Comparison of ENCODE assay signal across 11 cellular contexts in the genomic region with DNA sequence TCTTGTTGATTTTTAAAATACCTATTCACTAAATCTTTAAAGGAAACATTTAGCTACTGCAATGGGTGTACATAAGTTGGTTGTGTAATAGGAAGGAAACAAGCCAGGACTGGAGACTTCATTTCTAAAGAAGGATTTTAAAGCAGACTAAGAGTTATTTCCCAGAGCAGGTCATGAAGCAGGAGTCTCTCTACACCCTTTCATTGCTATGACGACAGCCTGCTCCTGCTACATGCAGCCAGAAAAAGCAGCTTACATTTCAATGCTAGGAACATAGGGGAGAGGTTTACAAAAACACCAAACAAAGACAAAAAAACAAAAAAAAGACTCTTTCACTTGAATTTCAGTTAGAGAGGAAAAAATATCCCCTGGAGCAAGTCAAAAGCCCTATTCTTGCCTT. TPM values are rescaled to one million over a fixed set of nuclear protein-coding genes. Genes with fewer than 3 reads are reported as not detected.
A peak's percentile ranks its signal among the peaks of the same experiment; 100 is the strongest.
DNase-seq lines count a peak whose midpoint lies in the region; TF ChIP-seq lines count a peak whose summit lies in the region.
"Had no signal": no experiment of that assay in that cellular context is flagged by ENCODE, and none has a peak within 500 bp of the region (broad histone marks: within the 10 kb centered on the region; RNA-seq: fewer than 3 reads in every experiment).

No MANE protein-coding gene starts in this region.

- intact Hi-C loops in MCF 10A (cut with micrococcal nuclease) = no loop called here

- H3K36me3 Mint-ChIP-seq in MCF 10A (ENCODE audit: insufficient read depth, unreplicated experiment) (no peaks in the 10 kb centered on the region), nephron (ENCODE audit: low read depth) (no peaks in the 10 kb centered on the region), type B pancreatic cell (no peaks in the 10 kb centered on the region)

- peak overlapping the region; percentile 21 for H3K27ac Mint-ChIP-seq in MCF 10A (ENCODE audit: low read depth, unreplicated experiment)
- peak overlapping the region; percentile 64 to 99 (median 83) for H3K27ac Mint-ChIP-seq in nephron
- H3K27ac Mint-ChIP-seq in type B pancreatic cell = no peak overlapping the region
- H3K27ac Mint-ChIP-seq: activated B cell treated with CpG ODN at 0.5 μM for 24 hours; naive thymus-derived CD4-positive, alpha-beta T cell had no signal

- H3K9me3 Mint-ChIP-seq in MCF 10A (ENCODE audit: unreplicated experiment) (no peaks in the 10 kb centered on the region), nephron (peaks cover 3% of the 10 kb centered on the region), type B pancreatic cell (peaks cover 8% of the 10 kb centered on the region)

- no peaks in the 10 kb centered on the region for H3K27me3 Mint-ChIP-seq in MCF 10A (ENCODE audit: insufficient read depth, unreplicated experiment)
- no peaks in the 10 kb centered on the region for H3K27me3 Mint-ChIP-seq in nephron (ENCODE audit: low read depth)
- H3K27me3 Mint-ChIP-seq in type B pancreatic cell = no peaks in the 10 kb centered on the region
- H3K27me3 Mint-ChIP-seq: activated B cell treated with CpG ODN at 0.5 μM for 24 hours had no signal

- DNase-seq in MCF 10A (ENCODE audit: unreplicated experiment) = peak; percentile 29
- peak; percentile 14 for DNase-seq in fibroblast of the conjunctiva (ENCODE audit: low read depth)
- no peak for DNase-seq in type B pancreatic cell (ENCODE audit: extremely low spot score, unreplicated experiment)
- no peak for DNase-seq in NCI-H1694 (lab: John Stamatoyannopoulos, UW)
- DNase-seq in RPMI8226 = no peak
- DNase-seq in HuH-7 (ENCODE audit: low spot score) = no peak
- DNase-seq: activated B cell treated with CpG ODN at 0.5 μM for 24 hours; activated gamma-delta T cell; naive thymus-derived CD4-positive, alpha-beta T cell; NCI-H1105 treated with DMSO at 0.1 percent for 48 hours had no signal

- no peak overlapping the region for H3K4me3 Mint-ChIP-seq in MCF 10A (ENCODE audit: unreplicated experiment)
- H3K4me3 Mint-ChIP-seq in nephron = peak overlapping the region in 2 of 3 experiments; percentile 53 to 96
- H3K4me3 Mint-ChIP-seq in type B pancreatic cell = peak overlapping the region; percentile 2
- H3K4me3 Mint-ChIP-seq: activated B cell treated with CpG ODN at 0.5 μM for 24 hours; naive thymus-derived CD4-positive, alpha-beta T cell had no signal

- no TSS peak for BruUV-seq in MCF 10A (replicated peaks; lab: Mats Ljungman, UMichigan)

- CTCF ChIA-PET in MCF 10A (lab: Yijun Ruan, JAX) = interaction anchor here (0.5 to 0.6 kb wide), 2 partner anchors 33 to 57 kb away, joined by 3 to 4 read pairs; no protein-coding TSS in a partner anchor

- TF ChIP-seq CTCF in MCF 10A (IDR thresholded peaks at IDR 0.05; ENCODE audit: unreplicated experiment) (no peak), nephron (IDR thresholded peaks at IDR 0.05; ENCODE audit: unreplicated experiment in 3 of 3) (no peak), type B pancreatic cell (conservative IDR thresholded peaks at IDR 0.05) (no peak)

- POLR2A ChIA-PET in MCF 10A (lab: Yijun Ruan, JAX) = interaction anchor here (0.7 to 1.0 kb wide), 3 partner anchors 48 to 106 kb away, joined by 3 to 4 read pairs (median 4); no protein-coding TSS in a partner anchor

- H3K4me1 Mint-ChIP-seq in MCF 10A (ENCODE audit: insufficient read depth, unreplicated experiment) (peaks cover 19% of the 10 kb centered on the region), nephron (peaks cover 79% of the 10 kb centered on the region), type B pancreatic cell (ENCODE audit: unreplicated experiment) (peaks cover 31% of the 10 kb centered on the region)
- H3K4me1 Mint-ChIP-seq: naive thymus-derived CD4-positive, alpha-beta T cell had no signal

RNA-seq across cellular contexts. Expression of gene SPARCL1, which starts 3.5 kb away (rescaled TPM):
- total RNA-seq in MCF 10A (2022) (not detected in 2 replicates), type B pancreatic cell (ENCODE audit: low replicate concordance) (0.38 and 11.2 TPM in 2 replicates)
- total RNA-seq: activated B cell treated with CpG ODN at 0.5 μM for 24 hours; naive thymus-derived CD4-positive, alpha-beta T cell had no signal

Comparison
In these comparisons a context has a peak if more than half of its experiments do, and no peak if none do; other contexts are left out.
1. DNase-seq: peak in MCF 10A (single experiment) and fibroblast of the conjunctiva (single experiment); none in type B pancreatic cell (single experiment), NCI-H1694 (single experiment), RPMI8226 (single experiment) and HuH-7 (single experiment).